In the genomic region with DNA sequence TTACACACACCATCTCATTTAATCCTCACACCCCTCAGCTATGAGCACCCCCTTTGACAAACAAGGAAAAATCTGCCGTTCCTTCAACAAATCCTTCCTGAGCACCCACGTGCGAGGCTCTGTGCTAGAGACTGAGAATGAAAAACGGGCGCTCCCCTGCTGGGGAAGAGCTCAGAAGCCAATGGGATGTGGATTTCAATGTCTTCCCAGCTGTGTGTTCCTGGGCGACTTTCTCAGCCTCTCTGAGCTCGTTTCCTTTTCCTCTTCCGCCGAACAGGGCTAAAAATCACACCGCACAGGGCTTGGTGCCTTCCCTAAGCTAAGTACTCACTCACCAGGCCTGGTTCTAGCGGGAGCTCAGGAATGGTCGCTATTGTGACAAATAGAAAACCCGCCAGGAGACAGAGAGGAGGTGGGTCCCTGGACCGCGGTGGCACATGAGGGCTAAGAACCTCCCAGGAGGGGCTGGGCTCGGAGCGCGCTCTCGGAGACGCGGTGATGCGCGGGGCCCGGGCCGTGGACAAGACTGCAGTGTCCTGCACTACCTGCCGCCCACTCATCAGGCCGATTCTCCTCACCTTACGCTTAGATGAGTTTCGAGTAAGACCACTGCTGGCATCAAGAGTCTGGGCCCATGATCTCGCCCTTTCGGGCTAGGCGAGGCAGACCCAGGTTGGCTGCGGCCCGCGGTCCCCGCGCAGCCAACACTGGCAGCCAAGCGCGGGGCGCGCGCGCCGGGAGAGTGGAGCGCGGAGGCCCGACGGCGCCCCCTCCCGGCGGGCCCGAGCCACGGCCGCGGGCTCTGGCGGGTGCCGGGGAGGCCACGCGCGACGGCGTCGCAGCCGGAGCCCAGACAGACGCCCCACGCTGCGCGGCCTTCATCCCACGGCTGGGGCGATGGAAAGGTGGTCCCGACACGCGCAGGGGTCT, we compare ENCODE assay signal across 8 cellular contexts. TPM values are rescaled to one million over a fixed set of nuclear protein-coding genes. Genes with fewer than 3 reads are reported as not detected.
DNase-seq lines count a peak whose midpoint lies in the region; TF ChIP-seq lines count a peak whose summit lies in the region.

No MANE protein-coding gene starts in this region.

- peak overlapping the region; percentile 78 for H3K4me2 ChIP-seq in SK-N-SH

- no peaks in the 10 kb centered on the region for H4K20me1 ChIP-seq in SK-N-SH (ENCODE audit: insufficient read depth)

- H3K9me2 ChIP-seq in SK-N-SH: no peaks in the 10 kb centered on the region

- H3K4me3 ChIP-seq in ACC112 (ENCODE audit: low read depth, low read length): peak overlapping the region; percentile 76
- peak overlapping the region; percentile 67 for H3K4me3 ChIP-seq in H7 (ENCODE audit: insufficient read depth, low read depth, low read length)
- peak overlapping the region; percentile 53 to 58; a peak in 3 of 4 replicates for H3K4me3 ChIP-seq in SK-N-SH (ENCODE audit: low read depth in 2 of 2, low read length in 1 of 2)
- peak overlapping the region; percentile 48 for H3K4me3 ChIP-seq in retinal pigment epithelial cell (ENCODE audit: low read length)

- no peak overlapping the region for H3K9ac ChIP-seq in SK-N-SH

- TF ChIP-seq RAD21 in SK-N-SH (IDR thresholded peaks at IDR 0.05; ENCODE audit: low read length): peak; percentile 15; the same call in 1 of the 2 replicates

- H3K27ac ChIP-seq in ACC112 (ENCODE audit: low read depth, low read length) (no peak overlapping the region), SK-N-SH (ENCODE audit: low read depth in 2 of 2, low read length in 1 of 2) (no peak overlapping the region)

- TF ChIP-seq CTCF in SK-N-SH (IDR thresholded peaks at IDR 0.05) (peak; percentile 53), retinal pigment epithelial cell (conservative IDR thresholded peaks at IDR 0.05; ENCODE audit: low read depth, low read length) (no peak)

- CTCF ChIA-PET in SK-N-SH (lab: Yijun Ruan, JAX): interaction anchor here (0.6 to 10.4 kb wide), 40 partner anchors 9 to 427 kb away, joined by 3 to 129 read pairs (median 4); a partner anchor contains a TSS

- H3K9me3 ChIP-seq in SK-N-SH: no peaks in the 10 kb centered on the region

- WGBS in SK-N-SH (ENCODE audit: low lambda C conversion rate): 36% methylated on average over 20 of the region's 73 CpGs

- DNase-seq in H7 (peak; percentile 90), SK-N-SH (peak; percentile 92), amygdala (lab: John Stamatoyannopoulos, UW) (peak in 46 of 56 donors; percentile 20 to 81 (median 58)), hippocampal formation (lab: John Stamatoyannopoulos, UW) (peak; percentile 61 to 67), retinal pigment epithelial cell (ENCODE audit: low read depth) (no peak), SIG-M5 (lab: John Stamatoyannopoulos, UW) (no peak), NCI-H2107 (lab: John Stamatoyannopoulos, UW) (no peak)

- H3K36me3 ChIP-seq in ACC112 (ENCODE audit: insufficient read depth, low read length) (no peaks in the 10 kb centered on the region), H7 (replicated peaks; ENCODE audit: control insufficient read depth, insufficient read depth, low read length) (no peaks in the 10 kb centered on the region), SK-N-SH (replicated peaks in 1 of 2; ENCODE audit: control insufficient read depth in 1 of 2, insufficient read depth in 2 of 2, low read length in 1 of 2) (no peaks in the 10 kb centered on the region)

- H3K27me3 ChIP-seq in ACC112 (ENCODE audit: insufficient read depth, low read length) (peaks cover 52% of the 10 kb centered on the region), H7 (ENCODE audit: control insufficient read depth, insufficient read depth, low read length) (peaks cover 17% of the 10 kb centered on the region), SK-N-SH (ENCODE audit: insufficient read depth) (no peaks in the 10 kb centered on the region)

- peak overlapping the region; percentile 57 for H2AFZ ChIP-seq in ACC112 (ENCODE audit: low read length, unreplicated experiment)
- H2AFZ ChIP-seq in SK-N-SH (ENCODE audit: low read depth): peak overlapping the region; percentile 74

- TF ChIP-seq EP300 in SK-N-SH (IDR thresholded peaks at IDR 0.05; ENCODE audit: borderline replicate concordance in 1 of 2, low read depth in 1 of 2, low read length in 1 of 2): no peak

- POLR2A ChIA-PET in SK-N-SH (lab: Yijun Ruan, JAX): interaction anchor here (0.6 to 1.4 kb wide), 3 partner anchors 11 to 242 kb away, joined by 3 to 4 read pairs (median 3); no protein-coding TSS in a partner anchor

- H3K4me1 ChIP-seq in ACC112 (ENCODE audit: control insufficient read depth, insufficient read depth, low read length, unreplicated experiment) (peaks cover 4% of the 10 kb centered on the region), SK-N-SH (ENCODE audit: control insufficient read depth in 1 of 2, insufficient read depth in 2 of 2, low read depth in 1 of 2, low read length in 1 of 2) (peaks cover 0 to 20% of the 10 kb centered on the region in 2 experiments; a peak in 1 of 4 replicates)

- H3K79me2 ChIP-seq in ACC112 (ENCODE audit: control insufficient read depth, insufficient read depth, low read length, unreplicated experiment) (no peaks in the 10 kb centered on the region), SK-N-SH (ENCODE audit: insufficient read depth) (no peaks in the 10 kb centered on the region)

- H3F3A ChIP-seq in SK-N-SH (replicated peaks; ENCODE audit: insufficient read depth): no peaks in the 10 kb centered on the region

TF ChIP-seq in SK-N-SH, 30 proteins besides CTCF, POLR2A, EP300 and RAD21 (continues in another document):
- peak; percentile 38; the same call in 1 of the 2 replicates for TF ChIP-seq NRF1 (IDR thresholded peaks at IDR 0.05; ENCODE audit: low read depth, low read length)
- TF ChIP-seq, protein P1, sequence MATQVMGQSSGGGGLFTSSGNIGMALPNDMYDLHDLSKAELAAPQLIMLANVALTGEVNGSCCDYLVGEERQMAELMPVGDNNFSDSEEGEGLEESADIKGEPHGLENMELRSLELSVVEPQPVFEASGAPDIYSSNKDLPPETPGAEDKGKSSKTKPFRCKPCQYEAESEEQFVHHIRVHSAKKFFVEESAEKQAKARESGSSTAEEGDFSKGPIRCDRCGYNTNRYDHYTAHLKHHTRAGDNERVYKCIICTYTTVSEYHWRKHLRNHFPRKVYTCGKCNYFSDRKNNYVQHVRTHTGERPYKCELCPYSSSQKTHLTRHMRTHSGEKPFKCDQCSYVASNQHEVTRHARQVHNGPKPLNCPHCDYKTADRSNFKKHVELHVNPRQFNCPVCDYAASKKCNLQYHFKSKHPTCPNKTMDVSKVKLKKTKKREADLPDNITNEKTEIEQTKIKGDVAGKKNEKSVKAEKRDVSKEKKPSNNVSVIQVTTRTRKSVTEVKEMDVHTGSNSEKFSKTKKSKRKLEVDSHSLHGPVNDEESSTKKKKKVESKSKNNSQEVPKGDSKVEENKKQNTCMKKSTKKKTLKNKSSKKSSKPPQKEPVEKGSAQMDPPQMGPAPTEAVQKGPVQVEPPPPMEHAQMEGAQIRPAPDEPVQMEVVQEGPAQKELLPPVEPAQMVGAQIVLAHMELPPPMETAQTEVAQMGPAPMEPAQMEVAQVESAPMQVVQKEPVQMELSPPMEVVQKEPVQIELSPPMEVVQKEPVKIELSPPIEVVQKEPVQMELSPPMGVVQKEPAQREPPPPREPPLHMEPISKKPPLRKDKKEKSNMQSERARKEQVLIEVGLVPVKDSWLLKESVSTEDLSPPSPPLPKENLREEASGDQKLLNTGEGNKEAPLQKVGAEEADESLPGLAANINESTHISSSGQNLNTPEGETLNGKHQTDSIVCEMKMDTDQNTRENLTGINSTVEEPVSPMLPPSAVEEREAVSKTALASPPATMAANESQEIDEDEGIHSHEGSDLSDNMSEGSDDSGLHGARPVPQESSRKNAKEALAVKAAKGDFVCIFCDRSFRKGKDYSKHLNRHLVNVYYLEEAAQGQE (IDR thresholded peaks at IDR 0.05; ENCODE audit: low read depth, low read length): no peak
- no peak for TF ChIP-seq RFX5 (IDR thresholded peaks at IDR 0.05; ENCODE audit: low read length)
- no peak for TF ChIP-seq SIN3A (IDR thresholded peaks at IDR 0.05; ENCODE audit: borderline replicate concordance, low read depth, low read length)
- TF ChIP-seq MEF2A (IDR thresholded peaks at IDR 0.05; ENCODE audit: borderline replicate concordance, low read depth): no peak
- TF ChIP-seq GATA2 (CRISPR knock-in tag; IDR thresholded peaks at IDR 0.05): no peak
- TF ChIP-seq EZH2phosphoT487 (IDR thresholded peaks at IDR 0.05; ENCODE audit: borderline replicate concordance, low read depth): no peak
- TF ChIP-seq MXI1 (IDR thresholded peaks at IDR 0.05; ENCODE audit: low read depth, low read length): peak; percentile 64; the same call in 1 of the 2 replicates
- peak; percentile 42 for TF ChIP-seq SMC3 (IDR thresholded peaks at IDR 0.05; ENCODE audit: low read depth, low read length)
- TF ChIP-seq, protein P2, sequence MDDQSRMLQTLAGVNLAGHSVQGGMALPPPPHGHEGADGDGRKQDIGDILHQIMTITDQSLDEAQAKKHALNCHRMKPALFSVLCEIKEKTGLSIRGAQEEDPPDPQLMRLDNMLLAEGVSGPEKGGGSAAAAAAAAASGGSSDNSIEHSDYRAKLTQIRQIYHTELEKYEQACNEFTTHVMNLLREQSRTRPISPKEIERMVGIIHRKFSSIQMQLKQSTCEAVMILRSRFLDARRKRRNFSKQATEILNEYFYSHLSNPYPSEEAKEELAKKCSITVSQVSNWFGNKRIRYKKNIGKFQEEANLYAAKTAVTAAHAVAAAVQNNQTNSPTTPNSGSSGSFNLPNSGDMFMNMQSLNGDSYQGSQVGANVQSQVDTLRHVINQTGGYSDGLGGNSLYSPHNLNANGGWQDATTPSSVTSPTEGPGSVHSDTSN (IDR thresholded peaks at IDR 0.05): no peak
- TF ChIP-seq, protein P3, sequence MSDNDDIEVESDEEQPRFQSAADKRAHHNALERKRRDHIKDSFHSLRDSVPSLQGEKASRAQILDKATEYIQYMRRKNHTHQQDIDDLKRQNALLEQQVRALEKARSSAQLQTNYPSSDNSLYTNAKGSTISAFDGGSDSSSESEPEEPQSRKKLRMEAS (IDR thresholded peaks at IDR 0.05; ENCODE audit: low read depth): no peak; the same call in 1 of the 2 replicates
- no peak for TF ChIP-seq RXRA (IDR thresholded peaks at IDR 0.05; ENCODE audit: borderline replicate concordance, low read depth)

RNA-seq across cellular contexts. Expression of a gene that starts 17.0 kb away (rescaled TPM):
- 8.9 and 11.6 TPM in 2 replicates for total RNA-seq in H7 (2014; rRNA removed; shearing (Covaris generic))
- 0.03 TPM in 1 of 2 replicates, not detected in the other for polyA plus RNA-seq in SK-N-SH (2012; rRNA removed)
- polyA plus RNA-seq in SK-N-SH (2012; cell fraction: cytosol; rRNA removed): 0.05 and 0.07 TPM in 2 replicates
- polyA plus RNA-seq in SK-N-SH (2012; cell fraction: nucleus; rRNA removed): not detected in 2 replicates

RNA-seq across cellular contexts. Expression of a gene that starts 26.6 kb away (rescaled TPM):
- total RNA-seq in H7 (2014; rRNA removed; shearing (Covaris generic)): 18.7 and 22.3 TPM in 2 replicates
- polyA plus RNA-seq in SK-N-SH (2012; rRNA removed): 6.5 and 9.6 TPM in 2 replicates
- 8.0 and 8.5 TPM in 2 replicates for polyA plus RNA-seq in SK-N-SH (2012; cell fraction: cytosol; rRNA removed)
- polyA plus RNA-seq in SK-N-SH (2012; cell fraction: nucleus; rRNA removed): 8.3 and 10.3 TPM in 2 replicates

RNA-seq across cellular contexts. Expression of a gene that starts 57.0 kb away (rescaled TPM):
- 2.1 and 2.2 TPM in 2 replicates for total RNA-seq in H7 (2014; rRNA removed; shearing (Covaris generic))
- 0.25 and 0.52 TPM in 2 replicates for polyA plus RNA-seq in SK-N-SH (2012; rRNA removed)
- polyA plus RNA-seq in SK-N-SH (2012; cell fraction: cytosol; rRNA removed): 0.31 and 0.37 TPM in 2 replicates
- 0.40 and 0.77 TPM in 2 replicates for polyA plus RNA-seq in SK-N-SH (2012; cell fraction: nucleus; rRNA removed)

Comparison
In these comparisons a context has a peak if more than half of its experiments do, and no peak if none do; other contexts are left out.
1. DNase-seq: peak in H7 (single experiment), SK-N-SH (single experiment), amygdala (46 of 56) and hippocampal formation (2 of 2); none in retinal pigment epithelial cell (single experiment), SIG-M5 (single experiment) and NCI-H2107 (single experiment).
2. Peak in every context shown above with its lines, with median percentiles within 50 percentile points of each other: H3K4me3 ChIP-seq.